In genomic region chr6:1250489-1251197, GRCh38 we compare ENCODE assay signal across 25 cellular contexts.
DNase-seq lines count a peak whose midpoint lies in the region; ATAC-seq and TF ChIP-seq lines count a peak whose summit lies in the region.
"Had no signal": no experiment of that assay in that cellular context is flagged by ENCODE, and none has a peak within 500 bp of the region (broad histone marks: within the 10 kb centered on the region; RNA-seq: fewer than 3 reads in every experiment).

No MANE protein-coding gene starts in this region.

- POLR2A ChIA-PET in HEK293 (lab: Yijun Ruan, JAX) (no interaction called here), Panc1 (lab: Charles Lee) (no interaction called here)

- 64% methylated on average over 12 of the region's 12 CpGs for WGBS in hepatocyte (ENCODE audit: low lambda C conversion rate, missing lambda C conversion rate)
- WGBS in transverse colon (ENCODE audit: low coverage in 1 of 2), 2 donors = 32 to 34% methylated on average over 8 to 12 of the region's 12 CpGs
- 61% methylated on average over 12 of the region's 12 CpGs for WGBS in suprapubic skin

- peaks cover 8% of the 10 kb centered on the region for H3K4me1 ChIP-seq in HEK293 (ENCODE audit: control insufficient read depth, insufficient read depth, low read length)
- H3K4me1 ChIP-seq in Panc1 (ENCODE audit: control insufficient read depth, insufficient read depth, low read length) = peaks cover 16% of the 10 kb centered on the region; the same call in 1 of the 2 replicates
- peaks cover 21% of the 10 kb centered on the region for H3K4me1 ChIP-seq in hepatocyte (ENCODE audit: insufficient read depth)
- H3K4me1 ChIP-seq in transverse colon = peaks cover 0 to 18% (median 10%) of the 10 kb centered on the region in 4 donors
- no peaks in the 10 kb centered on the region for H3K4me1 ChIP-seq in left ventricle myocardium inferior
- H3K4me1 ChIP-seq in suprapubic skin = no peaks in the 10 kb centered on the region
- H3K4me1 ChIP-seq: esophagus muscularis mucosa, gastroesophageal sphincter had no signal

- no peak overlapping the region for H3K4me3 ChIP-seq in HEK293 (ENCODE audit: low read depth, low read length)
- no peak overlapping the region for H3K4me3 ChIP-seq in Panc1 (ENCODE audit: low read depth in 2 of 2, low read length in 2 of 2)
- H3K4me3 ChIP-seq in hepatocyte = no peak overlapping the region
- H3K4me3 ChIP-seq in transverse colon = peak overlapping the region in 1 of 4 donors; percentile 2
- H3K4me3 ChIP-seq in left ventricle myocardium inferior = no peak overlapping the region
- no peak overlapping the region for H3K4me3 ChIP-seq in suprapubic skin
- H3K4me3 ChIP-seq: esophagus muscularis mucosa, gastroesophageal sphincter had no signal

- no peaks in the 10 kb centered on the region for H3K9me3 ChIP-seq in HEK293 (ENCODE audit: control insufficient read depth, insufficient read depth, low read depth, low read length)
- H3K9me3 ChIP-seq in Panc1 (ENCODE audit: control insufficient read depth, insufficient read depth, low read depth, low read length) = no peaks in the 10 kb centered on the region
- H3K9me3 ChIP-seq in hepatocyte (ENCODE audit: low read depth) = no peaks in the 10 kb centered on the region
- H3K9me3 ChIP-seq in transverse colon = no peaks in the 10 kb centered on the region
- H3K9me3 ChIP-seq in left ventricle myocardium inferior (replicated peaks) = peaks cover 4% of the 10 kb centered on the region
- no peaks in the 10 kb centered on the region for H3K9me3 ChIP-seq in suprapubic skin
- H3K9me3 ChIP-seq: esophagus muscularis mucosa, gastroesophageal sphincter had no signal

- intact Hi-C loops in Panc1 (cut with micrococcal nuclease; ENCODE audit: unreplicated experiment) (no loop called here), transverse colon (cut with DNase I; ENCODE audit: low total_unique reads) (no loop called here), left ventricle myocardium inferior (cut with micrococcal nuclease) (no loop called here)

- H3K4me2 ChIP-seq in hepatocyte = peak overlapping the region; percentile 18
- H3K4me2 ChIP-seq: KMS-11 had no signal

- CTCF ChIA-PET in HEK293 (lab: Yijun Ruan, JAX) (interaction anchor here (0.5 to 0.7 kb wide), 2 partner anchors 175 to 338 kb away, joined by 3 to 4 read pairs; no protein-coding TSS in a partner anchor), Panc1 (lab: Charles Lee) (interaction anchor here (0.6 kb wide), 1 partner anchor 298 kb away, joined by 3 read pairs; no protein-coding TSS in a partner anchor)

- in situ Hi-C loops in Panc1 (cut with HindIII; ENCODE audit: low pct_unique_long_range_greater_than_20kb, low sequenced_read_pairs) (no loop called here), transverse colon (cut with MboI; ENCODE audit: low pct_ligation_motif_present in 1 of 4, low pct_unique_long_range_greater_than_20kb in 1 of 4, low sequenced_read_pairs in 3 of 4) (no loop called here)

- TF ChIP-seq EP300 in transverse colon (IDR thresholded peaks at IDR 0.05; ENCODE audit: low read depth) (no peak), suprapubic skin (IDR thresholded peaks at IDR 0.05) (no peak)

- H3K27me3 ChIP-seq in Panc1 (ENCODE audit: control insufficient read depth, insufficient read depth, low read length) (no peaks in the 10 kb centered on the region; the same call in 1 of the 2 replicates), hepatocyte (no peaks in the 10 kb centered on the region), transverse colon (no peaks in the 10 kb centered on the region), left ventricle myocardium inferior (ENCODE audit: low read depth) (peaks cover 60% of the 10 kb centered on the region), suprapubic skin (peaks cover 3% of the 10 kb centered on the region)
- H3K27me3 ChIP-seq: esophagus muscularis mucosa, gastroesophageal sphincter had no signal

- no peak for TF ChIP-seq POLR2A in transverse colon (IDR thresholded peaks at IDR 0.05)
- TF ChIP-seq POLR2A in suprapubic skin (IDR thresholded peaks at IDR 0.05) = no peak

- H3K27ac ChIP-seq in HEK293 (ENCODE audit: extremely low read depth, low read depth, low read length) (no peak overlapping the region; the same call in 1 of the 2 replicates), Panc1 (ENCODE audit: low read length) (peak overlapping the region; percentile 49), hepatocyte (peak overlapping the region; percentile 73), transverse colon (peak overlapping the region in 3 of 4 donors; percentile 46 to 71 (median 55)), left ventricle myocardium inferior (replicated peaks) (no peak overlapping the region), suprapubic skin (no peak overlapping the region)
- H3K27ac ChIP-seq: esophagus muscularis mucosa, gastroesophageal sphincter, KMS-11 had no signal

- no peaks in the 10 kb centered on the region for H3K9me2 ChIP-seq in hepatocyte (replicated peaks; ENCODE audit: insufficient read depth)

- H3K79me2 ChIP-seq in hepatocyte = no peaks in the 10 kb centered on the region

- DNase-seq in Panc1 (ENCODE audit: low read depth, low spot score) = no peak
- DNase-seq in hepatocyte (ENCODE audit: low spot score) = peak; percentile 27
- no peak for DNase-seq in transverse colon
- no peak for DNase-seq in left ventricle myocardium inferior
- DNase-seq in suprapubic skin (ENCODE audit: low spot score in 2 of 2) = no peak
- no peak for DNase-seq in hippocampal formation (lab: John Stamatoyannopoulos, UW)
- DNase-seq: activated B cell treated with CpG ODN at 0.5 μM for 24 hours; activated CD8-positive, alpha-beta memory T cell treated with anti-CD3 and anti-CD28 coated beads, Interleukin-2, amount 50 U/mL, for 48 hours; activated naive CD4-positive, alpha-beta T cell treated with anti-CD3 and anti-CD28 coated beads, Interleukin-2, amount 50 U/mL, for 16 hours; cortex of kidney; left ventricle myocardium superior; naive thymus-derived CD4-positive, alpha-beta T cell; NCI-H2171; NCI-H510A treated with DMSO at 0.1 percent for 48 hours; NK-92 treated with Interleukin-12 subunit alpha and Interleukin-12 subunit beta, amount 100 ng/mL, for 24 hours; SIG-M5; stimulated activated CD8-positive, alpha-beta memory T cell treated with anti-CD3 and anti-CD28 coated beads, Interleukin-4, amount 100 ng/mL, for 48 hours; SW 1271; T1000; trophoblast cell had no signal

- ATAC-seq in Panc1 = peak; percentile 75
- ATAC-seq: gastroesophageal sphincter; HCT116; left ventricle myocardium superior; naive thymus-derived CD4-positive, alpha-beta T cell had no signal

- TF ChIP-seq CTCF in HEK293 (tag by site-specific recombination; IDR thresholded peaks at IDR 0.05) (no peak), Panc1 (IDR thresholded peaks at IDR 0.05) (no peak), hepatocyte (IDR thresholded peaks at IDR 0.05; ENCODE audit: poor library complexity) (no peak), transverse colon (IDR thresholded peaks at IDR 0.05) (no peak), left ventricle myocardium inferior (IDR thresholded peaks at IDR 0.05; ENCODE audit: borderline replicate concordance) (no peak), suprapubic skin (IDR thresholded peaks at IDR 0.05) (no peak)

- no peak overlapping the region for H2AFZ ChIP-seq in hepatocyte

- BruUV-seq in Panc1 (replicated peaks; lab: Mats Ljungman, UMichigan) = no TSS peak

- H3K36me3 ChIP-seq in HEK293 (ENCODE audit: control insufficient read depth in 2 of 2, insufficient read depth in 1 of 2, low read length in 2 of 2) = no peaks in the 10 kb centered on the region
- no peaks in the 10 kb centered on the region for H3K36me3 ChIP-seq in Panc1 (ENCODE audit: control insufficient read depth, insufficient read depth, low read length)
- H3K36me3 ChIP-seq in hepatocyte (replicated peaks; ENCODE audit: insufficient read depth, low read depth) = no peaks in the 10 kb centered on the region
- H3K36me3 ChIP-seq in transverse colon = no peaks in the 10 kb centered on the region
- no peaks in the 10 kb centered on the region for H3K36me3 ChIP-seq in left ventricle myocardium inferior
- no peaks in the 10 kb centered on the region for H3K36me3 ChIP-seq in suprapubic skin
- H3K36me3 ChIP-seq: esophagus muscularis mucosa, gastroesophageal sphincter had no signal

- H4K20me1 ChIP-seq in hepatocyte (ENCODE audit: insufficient read depth, poor library complexity, severe bottlenecking) = no peaks in the 10 kb centered on the region

TF ChIP-seq in HEK293, 187 proteins besides CTCF, POLR2A, EP300 and RAD21 (continues in another document):
- TF ChIP-seq ZBTB6 (tag by site-specific recombination; IDR thresholded peaks at IDR 0.05) = peak; percentile 35; the same call in 1 of the 2 replicates
- TF ChIP-seq ZBTB17 (tag by site-specific recombination; IDR thresholded peaks at IDR 0.05) = 0 out of 2 replicates have a peak, but pooled peaks have one; percentile 22
- peak; percentile 90 for TF ChIP-seq WT1 (tag by site-specific recombination; IDR thresholded peaks at IDR 0.05)
- TF ChIP-seq ZNF133 (tag by site-specific recombination; IDR thresholded peaks at IDR 0.05) = no peak
- no peak for TF ChIP-seq ZNF645 (tag by site-specific recombination; IDR thresholded peaks at IDR 0.05)
- no peak for TF ChIP-seq ZNF510 (tag by site-specific recombination; IDR thresholded peaks at IDR 0.05; ENCODE audit: insufficient replicate concordance)

Comparison
In these comparisons a context has a peak if more than half of its experiments do, and no peak if none do; other contexts are left out.
1. H3K27ac ChIP-seq: peak in Panc1 (single experiment), hepatocyte (single experiment) and transverse colon (3 of 4); none in HEK293 (single experiment), left ventricle myocardium inferior (single experiment) and suprapubic skin (single experiment).